ENCODE assay signal across 8 cellular contexts in the genomic region with DNA sequence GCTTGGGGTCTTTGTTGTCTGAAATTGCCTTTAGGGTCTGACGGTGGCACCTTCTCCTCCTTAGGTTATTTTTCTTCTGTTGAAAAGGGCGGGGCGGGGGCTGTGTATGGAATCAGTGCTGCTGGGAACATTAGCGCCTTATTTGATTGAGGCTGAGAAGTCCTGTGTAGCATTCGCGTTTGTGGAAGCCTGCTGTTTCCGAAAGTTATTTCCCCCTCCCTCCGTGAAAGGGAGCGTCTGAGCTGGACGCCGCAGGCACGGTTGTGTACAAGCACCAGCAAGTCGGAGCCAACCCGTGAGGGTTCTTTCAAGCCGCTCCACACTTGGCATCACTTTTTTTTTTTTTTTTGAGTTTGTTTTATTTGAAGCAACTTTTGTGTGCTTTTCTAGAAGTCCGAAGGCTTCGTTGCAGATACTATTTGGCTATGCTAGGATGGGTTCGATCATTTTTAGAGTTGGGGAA. TPM values are rescaled to one million over a fixed set of nuclear protein-coding genes. Genes with fewer than 3 reads are reported as not detected.
DNase-seq lines count a peak whose midpoint lies in the region; ATAC-seq, FAIRE-seq and TF ChIP-seq lines count a peak whose summit lies in the region.

No MANE protein-coding gene starts in this region.

- no peaks in the 10 kb centered on the region for H3K27me3 Mint-ChIP-seq in activated naive CD8-positive, alpha-beta T cell treated with anti-CD3 and anti-CD28 coated beads, Interleukin-2, amount 10 ng/mL, durations not matched to agents 7 days and 5 days

- peak overlapping the region; percentile 94 for H3K4me3 Mint-ChIP-seq in activated naive CD8-positive, alpha-beta T cell treated with anti-CD3 and anti-CD28 coated beads, Interleukin-2, amount 10 ng/mL, durations not matched to agents 7 days and 5 days

- POLR2A ChIA-PET in AG04449 (lab: Yijun Ruan, JAX), result no interaction called here
- POLR2A ChIA-PET in activated naive CD8-positive, alpha-beta T cell treated with anti-CD3 and anti-CD28 coated beads, Interleukin-2, amount 10 ng/mL, durations not matched to agents 7 days and 5 days (lab: Charles Lee), result interaction anchor here (0.9 to 4.6 kb wide), 8 partner anchors 10 to 138 kb away, joined by 3 to 52 read pairs (median 8); no protein-coding TSS in a partner anchor

- ATAC-seq in GM18909 (IDR thresholded peaks at IDR 0.05; ENCODE audit: poor library complexity, unreplicated experiment) (peak; percentile 35), left ventricle myocardium superior (peak; percentile 40), HG03571 (IDR thresholded peaks at IDR 0.05; ENCODE audit: unreplicated experiment) (no peak)
- peak; percentile 40 for ATAC-seq in activated naive CD8-positive, alpha-beta T cell treated with anti-CD3 and anti-CD28 coated beads, Interleukin-2, amount 10 ng/mL, durations not matched to agents 7 days and 5 days (ENCODE audit: low read depth)

- DNase-seq in AG04449 (ENCODE audit: low read depth, low spot score), result no peak
- peak; percentile 96 for DNase-seq in HTR-8/SVneo (ENCODE audit: insufficient read length, low spot score)
- peak; percentile 52 for DNase-seq in SK-N-MC (ENCODE audit: low read depth, low spot score)
- DNase-seq in activated naive CD8-positive, alpha-beta T cell treated with anti-CD3 and anti-CD28 coated beads, Interleukin-2, amount 10 ng/mL, durations not matched to agents 7 days and 5 days, result peak; percentile 62
- peak; percentile 55 for DNase-seq in left ventricle myocardium superior
- DNase-seq in retina, result peak; percentile 78

- no peak for FAIRE-seq in HTR-8/SVneo (lab: Jason Lieb, UNC)

- H3K27ac Mint-ChIP-seq in activated naive CD8-positive, alpha-beta T cell treated with anti-CD3 and anti-CD28 coated beads, Interleukin-2, amount 10 ng/mL, durations not matched to agents 7 days and 5 days, result peak overlapping the region; percentile 90

- CTCF ChIA-PET in AG04449 (lab: Yijun Ruan, JAX), result interaction anchor here (1.5 to 1.9 kb wide), 2 partner anchors 15 to 449 kb away, joined by 4 to 6 read pairs; no protein-coding TSS in a partner anchor

- H3K9me3 ChIP-seq in SK-N-MC (ENCODE audit: low read depth, low read length), result no peaks in the 10 kb centered on the region

- no peaks in the 10 kb centered on the region for H3K9me3 Mint-ChIP-seq in activated naive CD8-positive, alpha-beta T cell treated with anti-CD3 and anti-CD28 coated beads, Interleukin-2, amount 10 ng/mL, durations not matched to agents 7 days and 5 days

- H3K36me3 Mint-ChIP-seq in activated naive CD8-positive, alpha-beta T cell treated with anti-CD3 and anti-CD28 coated beads, Interleukin-2, amount 10 ng/mL, durations not matched to agents 7 days and 5 days, result peaks cover 12% of the 10 kb centered on the region

- no peak overlapping the region for H3K27ac ChIP-seq in SK-N-MC

- no peak for TF ChIP-seq CTCF in AG04449 (IDR thresholded peaks at IDR 0.05; ENCODE audit: insufficient read depth, low read length, missing control alignments)

- intact Hi-C loops in left ventricle myocardium superior (cut with micrococcal nuclease), result no loop called here

- no peaks in the 10 kb centered on the region for H3K36me3 ChIP-seq in SK-N-MC (ENCODE audit: insufficient read depth, low read length)

- peak overlapping the region; percentile 67 for H3K4me3 ChIP-seq in AG04449 (ENCODE audit: low read depth, low read length)
- peak overlapping the region; percentile 76 for H3K4me3 ChIP-seq in SK-N-MC

- H3K4me1 Mint-ChIP-seq in activated naive CD8-positive, alpha-beta T cell treated with anti-CD3 and anti-CD28 coated beads, Interleukin-2, amount 10 ng/mL, durations not matched to agents 7 days and 5 days, result peaks cover 39% of the 10 kb centered on the region

- H3K9ac ChIP-seq in SK-N-MC (ENCODE audit: insufficient read length), result peak overlapping the region; percentile 85

RNA-seq across cellular contexts. Expression of a gene that starts 1.1 kb away (rescaled TPM):
- 100 to 1,000 TPM; 233 to 245 TPM for total RNA-seq in activated naive CD8-positive, alpha-beta T cell treated with anti-CD3 and anti-CD28 coated beads, Interleukin-2, amount 10 ng/mL, durations not matched to agents 7 days and 5 days
- 259 TPM for total RNA-seq in left ventricle myocardium superior
